ENCODE assay signal across 26 cellular contexts in the genomic region with DNA sequence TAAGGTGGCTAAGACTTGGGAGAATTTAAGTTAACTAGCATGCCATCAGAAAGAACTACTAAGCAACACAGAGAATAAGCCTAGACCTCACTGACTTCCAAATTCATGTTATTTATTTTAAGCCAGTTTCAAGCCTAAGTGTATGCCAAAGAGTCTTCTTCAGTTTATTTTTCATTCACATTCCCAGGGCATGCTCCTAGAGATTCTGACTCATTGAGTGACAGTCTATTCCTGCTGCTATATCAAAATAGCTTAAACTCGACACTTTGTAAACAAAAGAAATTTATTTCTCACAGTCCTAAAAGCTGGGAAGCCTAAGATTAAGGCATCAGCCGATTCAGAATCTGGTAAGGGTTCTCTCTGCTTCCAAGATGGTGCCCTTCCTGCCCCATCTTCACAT.
DNase-seq lines count a peak whose midpoint lies in the region; TF ChIP-seq lines count a peak whose summit lies in the region.
"Had no signal": no experiment of that assay in that cellular context is flagged by ENCODE, and none has a peak within 500 bp of the region (broad histone marks: within the 10 kb centered on the region; RNA-seq: fewer than 3 reads in every experiment).

No MANE protein-coding gene starts in this region.

- H3K27ac Mint-ChIP-seq in MCF 10A (ENCODE audit: low read depth, unreplicated experiment): no peak overlapping the region
- no peak overlapping the region for H3K27ac Mint-ChIP-seq in CD4-positive, alpha-beta memory T cell
- no peak overlapping the region for H3K27ac Mint-ChIP-seq in HFFc6
- H3K27ac Mint-ChIP-seq: B cell; CD8-positive, alpha-beta memory T cell had no signal

- no peak overlapping the region for H3K27ac ChIP-seq in mammary epithelial cell (ENCODE audit: insufficient read depth, low read depth, low read length)
- H3K27ac ChIP-seq in CD4-positive, alpha-beta memory T cell (ENCODE audit: low read depth, low read length): no peak overlapping the region
- H3K27ac ChIP-seq: 22Rv1, C4-2B, Peyer's patch, SK-N-MC had no signal

- no peaks in the 10 kb centered on the region for H3K27me3 ChIP-seq in mammary epithelial cell (ENCODE audit: insufficient read depth, low read length)
- H3K27me3 ChIP-seq in CD4-positive, alpha-beta memory T cell (ENCODE audit: insufficient read depth, low read length): no peaks in the 10 kb centered on the region
- H3K27me3 ChIP-seq: MG63, Peyer's patch had no signal

- in situ Hi-C loops in mammary epithelial cell (cut with MboI; ENCODE audit: low sequenced_read_pairs in 2 of 2): no loop called here

- no peak overlapping the region for H3K9ac ChIP-seq in mammary epithelial cell (ENCODE audit: insufficient read depth, low read length)

- POLR2A ChIA-PET in MCF 10A (lab: Yijun Ruan, JAX): no interaction called here
- POLR2A ChIA-PET in CD4-positive, alpha-beta memory T cell (lab: Charles Lee; ENCODE audit: partially characterized antibody): no interaction called here

- no peaks in the 10 kb centered on the region for H3K9me3 ChIP-seq in mammary epithelial cell (replicated peaks; ENCODE audit: insufficient read depth, low read length)
- no peaks in the 10 kb centered on the region for H3K9me3 ChIP-seq in CD4-positive, alpha-beta memory T cell (ENCODE audit: control insufficient read depth in 1 of 2, low read length in 2 of 2)
- H3K9me3 ChIP-seq: MG63, Peyer's patch had no signal

- no peak overlapping the region for H2AFZ ChIP-seq in mammary epithelial cell (ENCODE audit: low read depth, low read length)

- no TSS peak for BruUV-seq in MCF 10A (replicated peaks; lab: Mats Ljungman, UMichigan)
- no TSS peak for BruUV-seq in mammary epithelial cell (replicated peaks; lab: Mats Ljungman, UMichigan)

- TF ChIP-seq CTCF in MCF 10A (IDR thresholded peaks at IDR 0.05; ENCODE audit: unreplicated experiment) (no peak), mammary epithelial cell (conservative IDR thresholded peaks at IDR 0.05 in 1 of 2, IDR thresholded peaks at IDR 0.05 in 1 of 2; ENCODE audit: extremely low read depth in 1 of 2, insufficient read depth in 1 of 2, low read depth in 1 of 2, low read length in 2 of 2) (no peak), epithelial cell of esophagus (IDR thresholded peaks at IDR 0.05; ENCODE audit: insufficient read depth, low read depth, low read length, missing control alignments) (no peak), HFFc6 (IDR thresholded peaks at IDR 0.05) (no peak)

- DNase-seq in MCF 10A (ENCODE audit: unreplicated experiment) (peak; percentile 15), mammary epithelial cell (no peak), epithelial cell of esophagus (ENCODE audit: low read depth) (peak; percentile 19), iris pigment epithelial cell (ENCODE audit: low read depth) (peak; percentile 33), foreskin melanocyte (no peak), HFFc6 (no peak), COLO668 (lab: John Stamatoyannopoulos, UW; ENCODE audit: unreplicated experiment) (no peak)
- no peak for DNase-seq in CD4-positive, alpha-beta memory T cell
- DNase-seq: Calu3; CD8-positive, alpha-beta memory T cell; DMS79 treated with DMSO at 0.1 percent for 48 hours; H9; Kasumi-1; MG63; NCI-H1105 treated with DMSO at 0.1 percent for 48 hours; NCI-H146; NCI-H2029 treated with DMSO at 0.1 percent for 48 hours; NCI-H446 treated with DMSO at 0.1 percent for 48 hours; NCI-H69; Peyer's patch; SIG-M5 had no signal

- no peaks in the 10 kb centered on the region for H3K79me2 ChIP-seq in mammary epithelial cell (ENCODE audit: insufficient read depth, low read length)

- H3K9me3 Mint-ChIP-seq in MCF 10A (ENCODE audit: unreplicated experiment) (peaks cover 10% of the 10 kb centered on the region), HFFc6 (peaks cover 44% of the 10 kb centered on the region)
- peaks cover 2 to 9% (median 6%) of the 10 kb centered on the region in 8 donors for H3K9me3 Mint-ChIP-seq in CD4-positive, alpha-beta memory T cell

- WGBS in mammary epithelial cell (ENCODE audit: low coverage, missing lambda C conversion rate): 0% methylated on average over 1 of the region's 2 CpGs

- H3K4me1 ChIP-seq in mammary epithelial cell (ENCODE audit: insufficient read depth, low read length): no peaks in the 10 kb centered on the region
- H3K4me1 ChIP-seq in CD4-positive, alpha-beta memory T cell (ENCODE audit: insufficient read depth, low read length): no peaks in the 10 kb centered on the region
- H3K4me1 ChIP-seq: Peyer's patch had no signal

- CTCF ChIA-PET in MCF 10A (lab: Yijun Ruan, JAX): no interaction called here
- CTCF ChIA-PET in mammary epithelial cell (lab: Charles Lee; ENCODE audit: low non-redundant PET): no interaction called here
- CTCF ChIA-PET in CD4-positive, alpha-beta memory T cell (lab: Charles Lee; ENCODE audit: partially characterized antibody): no interaction called here

- no peaks in the 10 kb centered on the region for H4K20me1 ChIP-seq in mammary epithelial cell (ENCODE audit: insufficient read depth, low read length)

- H3K4me3 ChIP-seq in mammary epithelial cell (replicated peaks in 1 of 3; ENCODE audit: insufficient read depth in 1 of 3, low read depth in 2 of 3, low read length in 3 of 3) (no peak overlapping the region), epithelial cell of esophagus (ENCODE audit: low read length) (no peak overlapping the region)
- H3K4me3 ChIP-seq in CD4-positive, alpha-beta memory T cell (ENCODE audit: low read length in 2 of 2): no peak overlapping the region
- H3K4me3 ChIP-seq: K562, MG63, Peyer's patch, SK-N-MC had no signal

- no peaks in the 10 kb centered on the region for H3K27me3 Mint-ChIP-seq in MCF 10A (ENCODE audit: insufficient read depth, unreplicated experiment)
- H3K27me3 Mint-ChIP-seq in CD4-positive, alpha-beta memory T cell: no peaks in the 10 kb centered on the region
- H3K27me3 Mint-ChIP-seq in HFFc6 (ENCODE audit: insufficient read depth): no peaks in the 10 kb centered on the region; the same call in 1 of the 2 replicates
- H3K27me3 Mint-ChIP-seq: B cell; CD8-positive, alpha-beta memory T cell had no signal

- H3K36me3 ChIP-seq in mammary epithelial cell (ENCODE audit: insufficient read depth, low read length): no peaks in the 10 kb centered on the region
- H3K36me3 ChIP-seq in CD4-positive, alpha-beta memory T cell (ENCODE audit: insufficient read depth, low read length): no peaks in the 10 kb centered on the region
- H3K36me3 ChIP-seq: MG63, Peyer's patch had no signal

- no peak overlapping the region for H3K4me3 Mint-ChIP-seq in MCF 10A (ENCODE audit: unreplicated experiment)
- H3K4me3 Mint-ChIP-seq in CD4-positive, alpha-beta memory T cell: no peak overlapping the region
- H3K4me3 Mint-ChIP-seq in HFFc6: no peak overlapping the region
- H3K4me3 Mint-ChIP-seq: B cell; CD8-positive, alpha-beta memory T cell; H9 had no signal

- dilution Hi-C loops in mammary epithelial cell (cut with HindIII; ENCODE audit: low sequenced_read_pairs): no loop called here

- intact Hi-C loops in MCF 10A (cut with micrococcal nuclease): no loop called here
- intact Hi-C loops in mammary epithelial cell (cut with micrococcal nuclease): no loop called here
- intact Hi-C loops in CD4-positive, alpha-beta memory T cell (cut with micrococcal nuclease): no loop called here

- H3K4me1 Mint-ChIP-seq in MCF 10A (ENCODE audit: insufficient read depth, unreplicated experiment) (no peaks in the 10 kb centered on the region), HFFc6 (ENCODE audit: low read depth) (no peaks in the 10 kb centered on the region)
- H3K4me1 Mint-ChIP-seq in CD4-positive, alpha-beta memory T cell: no peaks in the 10 kb centered on the region
- H3K4me1 Mint-ChIP-seq: B cell; CD8-positive, alpha-beta memory T cell had no signal

- H3K36me3 Mint-ChIP-seq in MCF 10A (ENCODE audit: insufficient read depth, unreplicated experiment) (no peaks in the 10 kb centered on the region), HFFc6 (ENCODE audit: low read depth) (no peaks in the 10 kb centered on the region)
- no peaks in the 10 kb centered on the region for H3K36me3 Mint-ChIP-seq in CD4-positive, alpha-beta memory T cell
- H3K36me3 Mint-ChIP-seq: CD8-positive, alpha-beta memory T cell had no signal

- no peak overlapping the region for H3K4me2 ChIP-seq in mammary epithelial cell (ENCODE audit: insufficient read depth, low read depth, low read length)

Comparison
In these comparisons a context has a peak if more than half of its experiments do, and no peak if none do; other contexts are left out.
1. DNase-seq: peak in MCF 10A (single experiment), epithelial cell of esophagus (single experiment) and iris pigment epithelial cell (single experiment); none in mammary epithelial cell (single experiment), CD4-positive, alpha-beta memory T cell (0 of 5), foreskin melanocyte (single experiment), HFFc6 (single experiment) and COLO668 (single experiment).